ENCODE assay signal across 27 cellular contexts in genomic region chr20:54223285-54223684, GRCh38. TPM values are rescaled to one million over a fixed set of nuclear protein-coding genes. Genes with fewer than 3 reads are reported as not detected.
"Had no signal": no experiment of that assay in that cellular context is flagged by ENCODE, and none has a peak within 500 bp of the region (broad histone marks: within the 10 kb centered on the region; RNA-seq: fewer than 3 reads in every experiment).

No MANE protein-coding gene starts in this region.

- DNase-seq: activated CD4-positive, alpha-beta memory T cell treated with anti-CD3 and anti-CD28 coated beads, Interleukin-2, amount 10 ng/mL, durations not matched to agents 7 days and 5 days; activated CD4-positive, alpha-beta T cell treated with anti-CD3 and anti-CD28 coated beads for 36 hours; activated CD4-positive, alpha-beta T cell treated with anti-CD3 and anti-CD28 coated beads, Interleukin-2, amount 50 U/mL, for 1 hour; activated effector memory CD4-positive, alpha-beta T cell treated with Interleukin-2 at 50 U/mL for 16 hours; activated naive CD4-positive, alpha-beta T cell; activated T-cell treated with anti-CD3 and anti-CD28 coated beads for 4 hours; aorta; MV-4-11; NCI-H1092 treated with DMSO at 0.1 percent for 48 hours; NCI-H1417 treated with DMSO at 0.1 percent for 48 hours; NCI-H1694; NCI-H2029; NCI-H510A treated with DMSO at 0.1 percent for 48 hours; NCI-H69; NK-92 treated with Interleukin-12 subunit alpha and Interleukin-12 subunit beta, amount 100 ng/mL, for 24 hours; OCI-M1; Right ventricle myocardium superior; RPMI8226; SJCRH30; SK-N-SH; T-helper 1 cell; WERI-Rb-1 had no signal

- H3K4me3 Mint-ChIP-seq: activated CD4-positive, alpha-beta memory T cell treated with anti-CD3 and anti-CD28 coated beads, Interleukin-2, amount 10 ng/mL, durations not matched to agents 7 days and 5 days; activated CD4-positive, alpha-beta T cell treated with anti-CD3 and anti-CD28 coated beads for 36 hours; activated naive CD4-positive, alpha-beta T cell treated with anti-CD3 and anti-CD28 coated beads, Interleukin-2, amount 50 U/mL, for 24 hours had no signal

- H3K4me1 ChIP-seq: breast epithelium, SJCRH30 had no signal

- H3K27ac ChIP-seq: breast epithelium, KMS-11, SJCRH30, WERI-Rb-1 had no signal

- H3K36me3 ChIP-seq: breast epithelium, WERI-Rb-1 had no signal

- H3K9me3 Mint-ChIP-seq: activated naive CD4-positive, alpha-beta T cell treated with anti-CD3 and anti-CD28 coated beads, Interleukin-2, amount 50 U/mL, for 24 hours had no signal

- ATAC-seq: activated CD4-positive, alpha-beta T cell treated with anti-CD3 and anti-CD28 coated beads for 36 hours; Panc1 had no signal

- H3K36me3 Mint-ChIP-seq: activated naive CD4-positive, alpha-beta T cell treated with anti-CD3 and anti-CD28 coated beads, Interleukin-2, amount 50 U/mL, for 24 hours had no signal

- H3K9me2 ChIP-seq: SK-N-SH had no signal

- H3K27me3 Mint-ChIP-seq: activated CD4-positive, alpha-beta memory T cell treated with anti-CD3 and anti-CD28 coated beads, Interleukin-2, amount 10 ng/mL, durations not matched to agents 7 days and 5 days; activated CD4-positive, alpha-beta T cell treated with anti-CD3 and anti-CD28 coated beads for 36 hours; activated naive CD4-positive, alpha-beta T cell treated with anti-CD3 and anti-CD28 coated beads, Interleukin-2, amount 50 U/mL, for 24 hours had no signal

- H3K9me3 ChIP-seq: breast epithelium, SJCRH30, SK-N-SH had no signal

- H3K4me2 ChIP-seq: KMS-11, SK-N-SH had no signal

- H3K27ac Mint-ChIP-seq: activated CD4-positive, alpha-beta memory T cell treated with anti-CD3 and anti-CD28 coated beads, Interleukin-2, amount 10 ng/mL, durations not matched to agents 7 days and 5 days; activated CD4-positive, alpha-beta T cell treated with anti-CD3 and anti-CD28 coated beads for 36 hours; activated naive CD4-positive, alpha-beta T cell treated with anti-CD3 and anti-CD28 coated beads, Interleukin-2, amount 50 U/mL, for 24 hours had no signal

- H3K27me3 ChIP-seq: breast epithelium, SJCRH30 had no signal

- H3K9ac ChIP-seq: KMS-11, SK-N-SH had no signal

- H3K4me3 ChIP-seq: breast epithelium, SJCRH30 had no signal

RNA-seq across cellular contexts. Expression of gene CYP24A1, which starts 49.5 kb away (rescaled TPM):
- total RNA-seq: activated CD4-positive, alpha-beta memory T cell treated with anti-CD3 and anti-CD28 coated beads, Interleukin-2, amount 10 ng/mL, durations not matched to agents 7 days and 5 days; aorta; Right ventricle myocardium superior; SJCRH30; T-helper 2 cell treated with Interferon-gamma antibody and Interleukin-4, amounts not matched to agents 100 ng/mL and 5 ng/mL, for 36 hours had no signal
- polyA plus RNA-seq: aorta had no signal
